25 cellular contexts compared by ENCODE assay signal in genomic region chr7:91055219-91055618, GRCh38.
DNase-seq lines count a peak whose midpoint lies in the region; ATAC-seq and TF ChIP-seq lines count a peak whose summit lies in the region.
"Had no signal": no experiment of that assay in that cellular context is flagged by ENCODE, and none has a peak within 500 bp of the region (broad histone marks: within the 10 kb centered on the region; RNA-seq: fewer than 3 reads in every experiment).

No MANE protein-coding gene starts in this region.

- CTCF ChIA-PET in mammary epithelial cell (lab: Charles Lee; ENCODE audit: low non-redundant PET) (no interaction called here), RWPE1 (lab: Yijun Ruan, JAX) (no interaction called here)

- no peaks in the 10 kb centered on the region for H3K9me3 ChIP-seq in mammary epithelial cell (replicated peaks; ENCODE audit: insufficient read depth, low read length)
- H3K9me3 ChIP-seq in breast epithelium = no peaks in the 10 kb centered on the region
- H3K9me3 ChIP-seq in upper lobe of right lung = no peaks in the 10 kb centered on the region
- no peaks in the 10 kb centered on the region for H3K9me3 ChIP-seq in testis
- H3K9me3 ChIP-seq: ascending aorta, gastroesophageal sphincter, HAP-1, right atrium auricular region, stomach had no signal

- TF ChIP-seq CTCF in mammary epithelial cell (conservative IDR thresholded peaks at IDR 0.05 in 1 of 2, IDR thresholded peaks at IDR 0.05 in 1 of 2; ENCODE audit: extremely low read depth in 1 of 2, insufficient read depth in 1 of 2, low read depth in 1 of 2, low read length in 2 of 2) = peak; percentile 1 to 3
- TF ChIP-seq CTCF in breast epithelium (IDR thresholded peaks at IDR 0.05) = no peak
- peak; percentile 26; the same call in 1 of the 2 replicates for TF ChIP-seq CTCF in RWPE1 (conservative IDR thresholded peaks at IDR 0.05; ENCODE audit: low read depth)
- TF ChIP-seq CTCF in upper lobe of right lung (IDR thresholded peaks at IDR 0.05) = peak; percentile 8
- TF ChIP-seq CTCF in GM23338 (conservative IDR thresholded peaks at IDR 0.05; ENCODE audit: low read depth in 2 of 2) = 0 out of 4 replicates have a peak, but pooled peaks of 1 of the 2 experiments have one; percentile 23
- TF ChIP-seq CTCF in testis (IDR thresholded peaks at IDR 0.05) = no peak

- H3K27ac Mint-ChIP-seq in GM23338 = no peak overlapping the region
- H3K27ac Mint-ChIP-seq: activated CD4-positive, alpha-beta T cell treated with anti-CD3 and anti-CD28 coated beads, Interleukin-2, amount 10 ng/mL, durations not matched to agents 24 days and 14 days; CD4-positive, alpha-beta T cell; T-helper 17 cell had no signal

- H3K79me2 ChIP-seq in mammary epithelial cell (ENCODE audit: insufficient read depth, low read length) (no peaks in the 10 kb centered on the region), GM23338 (replicated peaks; ENCODE audit: insufficient read depth) (no peaks in the 10 kb centered on the region)

- H3K4me1 Mint-ChIP-seq in GM23338 = peaks cover 16% of the 10 kb centered on the region; the same call in 2 of the 3 replicates

- H3K9me3 Mint-ChIP-seq in GM23338 = peaks cover 4% of the 10 kb centered on the region; the same call in 2 of the 3 replicates
- H3K9me3 Mint-ChIP-seq: activated CD4-positive, alpha-beta T cell treated with anti-CD3 and anti-CD28 coated beads, Interleukin-2, amount 10 ng/mL, durations not matched to agents 24 days and 14 days; CD4-positive, alpha-beta T cell had no signal

- H3K9me2 ChIP-seq in GM23338 (ENCODE audit: insufficient read depth) = no peaks in the 10 kb centered on the region

- 87% methylated on average over 2 of the region's 2 CpGs for WGBS in mammary epithelial cell (ENCODE audit: low coverage, missing lambda C conversion rate)
- 54 to 63% methylated on average over 2 of the region's 2 CpGs for WGBS in testis, 2 donors

- ATAC-seq in upper lobe of right lung (no peak), GM23338 (no peak), GM21723 (IDR thresholded peaks at IDR 0.05; ENCODE audit: unreplicated experiment) (no peak)
- ATAC-seq: gastroesophageal sphincter, T-helper 17 cell had no signal

- POLR2A ChIA-PET in RWPE1 (lab: Yijun Ruan, JAX; ENCODE audit: low non-redundant PET) = no interaction called here

- H4K20me1 ChIP-seq in mammary epithelial cell (ENCODE audit: insufficient read depth, low read length) (no peaks in the 10 kb centered on the region), GM23338 (replicated peaks; ENCODE audit: insufficient read depth) (no peaks in the 10 kb centered on the region)

- H3K4me3 ChIP-seq in mammary epithelial cell (replicated peaks in 1 of 3; ENCODE audit: insufficient read depth in 1 of 3, low read depth in 2 of 3, low read length in 3 of 3) (no peak overlapping the region), breast epithelium (no peak overlapping the region), upper lobe of right lung (no peak overlapping the region), GM23338 (no peak overlapping the region), testis (no peak overlapping the region)
- H3K4me3 ChIP-seq: ascending aorta, gastroesophageal sphincter, HAP-1, right atrium auricular region, SJCRH30, stomach had no signal

- H3K27me3 ChIP-seq in mammary epithelial cell (ENCODE audit: insufficient read depth, low read length) (no peaks in the 10 kb centered on the region), breast epithelium (no peaks in the 10 kb centered on the region), upper lobe of right lung (no peaks in the 10 kb centered on the region), GM23338 (ENCODE audit: insufficient read depth) (peaks cover 41% of the 10 kb centered on the region), testis (no peaks in the 10 kb centered on the region)
- H3K27me3 ChIP-seq: ascending aorta, gastroesophageal sphincter, right atrium auricular region, SJCRH30, stomach had no signal

- no peaks in the 10 kb centered on the region for H3K36me3 ChIP-seq in mammary epithelial cell (ENCODE audit: insufficient read depth, low read length)
- H3K36me3 ChIP-seq in breast epithelium = no peaks in the 10 kb centered on the region
- no peaks in the 10 kb centered on the region for H3K36me3 ChIP-seq in upper lobe of right lung
- no peaks in the 10 kb centered on the region for H3K36me3 ChIP-seq in GM23338 (ENCODE audit: insufficient read depth)
- no peaks in the 10 kb centered on the region for H3K36me3 ChIP-seq in testis (ENCODE audit: low read depth, missing control alignments)
- H3K36me3 ChIP-seq: ascending aorta, gastroesophageal sphincter, HAP-1, right atrium auricular region had no signal

- in situ Hi-C loops in mammary epithelial cell (cut with MboI; ENCODE audit: low sequenced_read_pairs in 2 of 2) = no loop called here

- dilution Hi-C loops in mammary epithelial cell (cut with HindIII; ENCODE audit: low sequenced_read_pairs) = no loop called here

- 0 out of 3 replicates have a peak, but pooled peaks cover 5% of the 10 kb centered on the region for H3K36me3 Mint-ChIP-seq in GM23338 (ENCODE audit: low read depth)

- H3F3A ChIP-seq in GM23338 (replicated peaks; ENCODE audit: low read depth) = no peaks in the 10 kb centered on the region

- no peak overlapping the region for H3K9ac ChIP-seq in mammary epithelial cell (ENCODE audit: insufficient read depth, low read length)

- no peak for TF ChIP-seq POLR2A in breast epithelium (IDR thresholded peaks at IDR 0.05)
- no peak for TF ChIP-seq POLR2A in testis (IDR thresholded peaks at IDR 0.05)

- no peaks in the 10 kb centered on the region for H3K4me1 ChIP-seq in mammary epithelial cell (ENCODE audit: insufficient read depth, low read length)
- no peaks in the 10 kb centered on the region for H3K4me1 ChIP-seq in breast epithelium
- no peaks in the 10 kb centered on the region for H3K4me1 ChIP-seq in upper lobe of right lung
- H3K4me1 ChIP-seq in GM23338 (ENCODE audit: insufficient read depth) = no peaks in the 10 kb centered on the region; the same call in 1 of the 2 replicates
- H3K4me1 ChIP-seq in testis = no peaks in the 10 kb centered on the region
- H3K4me1 ChIP-seq: ascending aorta, gastroesophageal sphincter, right atrium auricular region, stomach had no signal

- intact Hi-C loops in mammary epithelial cell (cut with micrococcal nuclease) (no loop called here), breast epithelium (cut with DNase I; ENCODE audit: low total_unique reads) (no loop called here), upper lobe of right lung (cut with DNase I) (no loop called here), testis (cut with DNase I; ENCODE audit: low total_unique reads) (no loop called here)

- no peak overlapping the region for H3K4me3 Mint-ChIP-seq in GM23338
- H3K4me3 Mint-ChIP-seq: activated CD4-positive, alpha-beta T cell treated with anti-CD3 and anti-CD28 coated beads, Interleukin-2, amount 10 ng/mL, durations not matched to agents 24 days and 14 days; CD4-positive, alpha-beta T cell; T-helper 17 cell had no signal

- H3K27me3 Mint-ChIP-seq in GM23338 (ENCODE audit: insufficient read depth, low read depth, poor library complexity) = peaks cover 31% of the 10 kb centered on the region
- H3K27me3 Mint-ChIP-seq: CD4-positive, alpha-beta T cell had no signal

- DNase-seq in mammary epithelial cell (no peak), breast epithelium (ENCODE audit: low spot score in 2 of 2) (no peak), RWPE1 (ENCODE audit: low spot score) (no peak), kidney glomerular epithelial cell (lab: John Stamatoyannopoulos, UW) (peak; percentile 18), upper lobe of right lung (no peak), GM23338 (ENCODE audit: low spot score) (no peak), testis (no peak)
- DNase-seq: activated CD4-positive, alpha-beta T cell treated with anti-CD3 and anti-CD28 coated beads, Interleukin-2, amount 10 ng/mL, durations not matched to agents 24 days and 14 days; activated naive CD4-positive, alpha-beta T cell treated with anti-CD3 and anti-CD28 coated beads, Interleukin-2, amount 50 U/mL, for 16 hours; CD4-positive, alpha-beta T cell; erythroblast; GF-D8; NCI-H1694 treated with DMSO at 0.1 percent for 48 hours; NCI-H226; NCI-H774; SJCRH30; stimulated activated CD4-positive, alpha-beta T cell treated with anti-CD3 and anti-CD28 coated beads, Interleukin-12 subunit alpha, Interleukin-12 subunit beta, amount 100 ng/mL, for 4 hours; stimulated activated CD4-positive, alpha-beta T cell treated with anti-CD3 and anti-CD28 coated beads, Interleukin-4, amount 100 ng/mL, for 4 hours; stomach; T-helper 17 cell had no signal

- no peak overlapping the region for H3K27ac ChIP-seq in mammary epithelial cell (ENCODE audit: insufficient read depth, low read depth, low read length)
- H3K27ac ChIP-seq in breast epithelium = no peak overlapping the region
- H3K27ac ChIP-seq in RWPE1 = no peak overlapping the region
- H3K27ac ChIP-seq in upper lobe of right lung = no peak overlapping the region
- H3K27ac ChIP-seq in GM23338 (ENCODE audit: low read depth) = no peak overlapping the region
- no peak overlapping the region for H3K27ac ChIP-seq in testis
- H3K27ac ChIP-seq: ascending aorta, gastroesophageal sphincter, right atrium auricular region, SJCRH30, stomach had no signal

- no TSS peak for BruUV-seq in mammary epithelial cell (replicated peaks; lab: Mats Ljungman, UMichigan)

- H2AFZ ChIP-seq in mammary epithelial cell (ENCODE audit: low read depth, low read length) (no peak overlapping the region), GM23338 (no peak overlapping the region)

- H3K4me2 ChIP-seq in mammary epithelial cell (ENCODE audit: insufficient read depth, low read depth, low read length) (no peak overlapping the region), GM23338 (no peak overlapping the region)

TF ChIP-seq in GM23338, 12 proteins besides CTCF, POLR2A, EP300 and RAD21 (continues in another document):
- TF ChIP-seq ZNF114 (CRISPR knock-in tag; IDR thresholded peaks at IDR 0.05) (no peak), JUNB (IDR thresholded peaks at IDR 0.05; ENCODE audit: unreplicated experiment) (no peak), EZH2phosphoT487 (IDR thresholded peaks at IDR 0.05; ENCODE audit: unreplicated experiment) (no peak), POLR2AphosphoS5 (IDR thresholded peaks at IDR 0.05; ENCODE audit: low read depth) (no peak), ZNF331 (CRISPR knock-in tag; IDR thresholded peaks at IDR 0.05; ENCODE audit: low read depth) (no peak), CREB1 (CRISPR knock-in tag; IDR thresholded peaks at IDR 0.05; ENCODE audit: low read depth) (no peak), NANOG (IDR thresholded peaks at IDR 0.05; ENCODE audit: borderline replicate concordance) (no peak), EZH2 (IDR thresholded peaks at IDR 0.05; ENCODE audit: low read depth, unreplicated experiment) (no peak), STAT1 (IDR thresholded peaks at IDR 0.05; ENCODE audit: unreplicated experiment) (no peak)

Comparison
In these comparisons a context has a peak if more than half of its experiments do, and no peak if none do; other contexts are left out.
1. CTCF ChIP-seq: peak in mammary epithelial cell (2 of 2), RWPE1 (single experiment) and upper lobe of right lung (single experiment); none in breast epithelium (0 of 3) and testis (0 of 3).